ENCODE assay signal across 16 cellular contexts in the genomic region with DNA sequence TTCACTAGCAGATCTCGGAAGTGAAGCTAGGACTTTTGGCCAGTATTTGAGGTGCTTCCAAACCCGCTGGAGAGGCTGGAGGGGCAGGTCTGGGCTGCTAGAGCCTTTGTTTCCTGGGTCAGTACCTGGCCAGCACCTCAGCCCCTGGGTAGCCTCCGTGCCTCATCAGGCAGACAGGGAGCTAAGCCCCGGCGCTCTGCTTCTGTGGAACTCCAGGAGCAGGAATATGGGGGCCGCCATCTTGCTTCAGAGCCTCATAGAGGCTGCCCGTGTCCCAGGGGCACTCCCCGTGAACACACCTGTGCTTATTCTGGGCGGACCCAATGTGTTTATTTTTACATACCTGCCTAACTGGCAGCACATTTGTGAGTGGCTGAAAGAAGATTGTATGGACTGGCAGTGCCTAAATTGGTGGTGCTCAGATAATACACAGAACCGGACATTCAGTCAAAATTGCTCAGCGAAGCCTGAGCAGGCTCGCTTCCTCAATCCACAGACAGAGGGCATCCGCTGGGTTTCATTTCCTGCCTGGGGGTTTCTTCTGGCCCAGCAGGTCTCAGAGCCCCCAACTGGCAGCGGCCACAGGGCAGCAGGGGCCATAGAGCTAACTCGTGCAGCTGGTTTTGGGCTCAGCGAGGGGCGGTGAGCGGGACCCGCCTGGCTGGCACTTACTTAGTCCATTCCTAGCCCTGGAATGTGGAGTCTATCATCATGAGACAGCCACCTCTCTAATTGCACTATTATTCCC.
DNase-seq lines count a peak whose midpoint lies in the region; ATAC-seq and TF ChIP-seq lines count a peak whose summit lies in the region.
"Had no signal": no experiment of that assay in that cellular context is flagged by ENCODE, and none has a peak within 500 bp of the region (broad histone marks: within the 10 kb centered on the region; RNA-seq: fewer than 3 reads in every experiment).

No MANE protein-coding gene starts in this region.

- no peaks in the 10 kb centered on the region for H3F3A ChIP-seq in DOHH2 (ENCODE audit: control insufficient read depth, insufficient read depth)

- no peaks in the 10 kb centered on the region for H4K20me1 ChIP-seq in DOHH2 (ENCODE audit: control insufficient read depth, insufficient read depth, low read depth, low read length)

- peak overlapping the region; percentile 56 for H3K4me2 ChIP-seq in DOHH2 (ENCODE audit: low read length)

- H3K9me2 ChIP-seq in DOHH2 (replicated peaks; ENCODE audit: control insufficient read depth, low read length), result no peaks in the 10 kb centered on the region

- peak; percentile 49 for ATAC-seq in HG03469 (IDR thresholded peaks at IDR 0.05; ENCODE audit: unreplicated experiment)
- ATAC-seq: activated CD4-positive, alpha-beta T cell treated with anti-CD3 and anti-CD28 coated beads for 36 hours; activated naive CD8-positive, alpha-beta T cell treated with anti-CD3 and anti-CD28 coated beads, Interleukin-2, amount 50 U/mL, for 24 hours; Panc1 had no signal

- peak overlapping the region; percentile 46 for H3K4me3 ChIP-seq in DOHH2 (ENCODE audit: low read length)
- H3K4me3 ChIP-seq: MG63, suprapubic skin had no signal

- H3K79me2 ChIP-seq in DOHH2 (ENCODE audit: control insufficient read depth, low read length), result no peaks in the 10 kb centered on the region

- H3K27ac ChIP-seq in DOHH2 (ENCODE audit: low read depth, low read length), result peak overlapping the region; percentile 42
- H3K27ac ChIP-seq: brain microvascular endothelial cell, suprapubic skin had no signal

- no peaks in the 10 kb centered on the region for H3K27me3 ChIP-seq in DOHH2 (ENCODE audit: control insufficient read depth, low read length)
- H3K27me3 ChIP-seq: MG63 had no signal

- TF ChIP-seq CTCF in DOHH2 (IDR thresholded peaks at IDR 0.05; ENCODE audit: low read depth, low read length, poor library complexity, severe bottlenecking), result peak; percentile 38
- TF ChIP-seq CTCF in GM20000 (IDR thresholded peaks at IDR 0.05; ENCODE audit: extremely low read depth, missing control alignments), result no peak

- no peaks in the 10 kb centered on the region for H3K36me3 ChIP-seq in DOHH2 (ENCODE audit: control insufficient read depth, low read length)
- H3K36me3 ChIP-seq: brain microvascular endothelial cell, MG63, suprapubic skin had no signal

- DNase-seq in GM20000 (ENCODE audit: low spot score) (peak; percentile 56), germinal center (ENCODE audit: low spot score) (peak; percentile 83), OCI-M1 (lab: John Stamatoyannopoulos, UW) (no peak), H4 (ENCODE audit: low spot score) (no peak)
- no peak for DNase-seq in NK-92 treated with Interleukin-12 subunit alpha and Interleukin-12 subunit beta, amount 100 ng/mL, for 24 hours (lab: John Stamatoyannopoulos, UW)
- DNase-seq: activated CD4-positive, alpha-beta T cell treated with anti-CD3 and anti-CD28 coated beads for 36 hours; activated naive CD8-positive, alpha-beta T cell treated with anti-CD3 and anti-CD28 coated beads, Interleukin-2, amount 50 U/mL, for 24 hours; brain microvascular endothelial cell; cortex of kidney; MG63; NCI-H1694; NCI-H226 had no signal

- H3K9me3 ChIP-seq in DOHH2 (ENCODE audit: control insufficient read depth, insufficient read depth, low read length), result no peaks in the 10 kb centered on the region
- H3K9me3 ChIP-seq: MG63, suprapubic skin had no signal

- H3K4me1 ChIP-seq in DOHH2 (ENCODE audit: control insufficient read depth, low read length), result peaks cover 46% of the 10 kb centered on the region

Comparison
In these comparisons a context has a peak if more than half of its experiments do, and no peak if none do; other contexts are left out.
1. DNase-seq: peak in GM20000 (single experiment) and germinal center (single experiment); none in OCI-M1 (single experiment), H4 (single experiment) and NK-92 treated with Interleukin-12 subunit alpha and Interleukin-12 subunit beta, amount 100 ng/mL, for 24 hours (single experiment).